1 cellular context compared by ENCODE assay signal in genomic region chr4:84384801-84385582, GRCh38.
TF ChIP-seq lines count a peak whose summit lies in the region.

No MANE protein-coding gene starts in this region.

TF ChIP-seq in GM23338, 12 proteins besides CTCF, POLR2A, EP300 and RAD21 (continued from another document):
- TF ChIP-seq, protein P1, sequence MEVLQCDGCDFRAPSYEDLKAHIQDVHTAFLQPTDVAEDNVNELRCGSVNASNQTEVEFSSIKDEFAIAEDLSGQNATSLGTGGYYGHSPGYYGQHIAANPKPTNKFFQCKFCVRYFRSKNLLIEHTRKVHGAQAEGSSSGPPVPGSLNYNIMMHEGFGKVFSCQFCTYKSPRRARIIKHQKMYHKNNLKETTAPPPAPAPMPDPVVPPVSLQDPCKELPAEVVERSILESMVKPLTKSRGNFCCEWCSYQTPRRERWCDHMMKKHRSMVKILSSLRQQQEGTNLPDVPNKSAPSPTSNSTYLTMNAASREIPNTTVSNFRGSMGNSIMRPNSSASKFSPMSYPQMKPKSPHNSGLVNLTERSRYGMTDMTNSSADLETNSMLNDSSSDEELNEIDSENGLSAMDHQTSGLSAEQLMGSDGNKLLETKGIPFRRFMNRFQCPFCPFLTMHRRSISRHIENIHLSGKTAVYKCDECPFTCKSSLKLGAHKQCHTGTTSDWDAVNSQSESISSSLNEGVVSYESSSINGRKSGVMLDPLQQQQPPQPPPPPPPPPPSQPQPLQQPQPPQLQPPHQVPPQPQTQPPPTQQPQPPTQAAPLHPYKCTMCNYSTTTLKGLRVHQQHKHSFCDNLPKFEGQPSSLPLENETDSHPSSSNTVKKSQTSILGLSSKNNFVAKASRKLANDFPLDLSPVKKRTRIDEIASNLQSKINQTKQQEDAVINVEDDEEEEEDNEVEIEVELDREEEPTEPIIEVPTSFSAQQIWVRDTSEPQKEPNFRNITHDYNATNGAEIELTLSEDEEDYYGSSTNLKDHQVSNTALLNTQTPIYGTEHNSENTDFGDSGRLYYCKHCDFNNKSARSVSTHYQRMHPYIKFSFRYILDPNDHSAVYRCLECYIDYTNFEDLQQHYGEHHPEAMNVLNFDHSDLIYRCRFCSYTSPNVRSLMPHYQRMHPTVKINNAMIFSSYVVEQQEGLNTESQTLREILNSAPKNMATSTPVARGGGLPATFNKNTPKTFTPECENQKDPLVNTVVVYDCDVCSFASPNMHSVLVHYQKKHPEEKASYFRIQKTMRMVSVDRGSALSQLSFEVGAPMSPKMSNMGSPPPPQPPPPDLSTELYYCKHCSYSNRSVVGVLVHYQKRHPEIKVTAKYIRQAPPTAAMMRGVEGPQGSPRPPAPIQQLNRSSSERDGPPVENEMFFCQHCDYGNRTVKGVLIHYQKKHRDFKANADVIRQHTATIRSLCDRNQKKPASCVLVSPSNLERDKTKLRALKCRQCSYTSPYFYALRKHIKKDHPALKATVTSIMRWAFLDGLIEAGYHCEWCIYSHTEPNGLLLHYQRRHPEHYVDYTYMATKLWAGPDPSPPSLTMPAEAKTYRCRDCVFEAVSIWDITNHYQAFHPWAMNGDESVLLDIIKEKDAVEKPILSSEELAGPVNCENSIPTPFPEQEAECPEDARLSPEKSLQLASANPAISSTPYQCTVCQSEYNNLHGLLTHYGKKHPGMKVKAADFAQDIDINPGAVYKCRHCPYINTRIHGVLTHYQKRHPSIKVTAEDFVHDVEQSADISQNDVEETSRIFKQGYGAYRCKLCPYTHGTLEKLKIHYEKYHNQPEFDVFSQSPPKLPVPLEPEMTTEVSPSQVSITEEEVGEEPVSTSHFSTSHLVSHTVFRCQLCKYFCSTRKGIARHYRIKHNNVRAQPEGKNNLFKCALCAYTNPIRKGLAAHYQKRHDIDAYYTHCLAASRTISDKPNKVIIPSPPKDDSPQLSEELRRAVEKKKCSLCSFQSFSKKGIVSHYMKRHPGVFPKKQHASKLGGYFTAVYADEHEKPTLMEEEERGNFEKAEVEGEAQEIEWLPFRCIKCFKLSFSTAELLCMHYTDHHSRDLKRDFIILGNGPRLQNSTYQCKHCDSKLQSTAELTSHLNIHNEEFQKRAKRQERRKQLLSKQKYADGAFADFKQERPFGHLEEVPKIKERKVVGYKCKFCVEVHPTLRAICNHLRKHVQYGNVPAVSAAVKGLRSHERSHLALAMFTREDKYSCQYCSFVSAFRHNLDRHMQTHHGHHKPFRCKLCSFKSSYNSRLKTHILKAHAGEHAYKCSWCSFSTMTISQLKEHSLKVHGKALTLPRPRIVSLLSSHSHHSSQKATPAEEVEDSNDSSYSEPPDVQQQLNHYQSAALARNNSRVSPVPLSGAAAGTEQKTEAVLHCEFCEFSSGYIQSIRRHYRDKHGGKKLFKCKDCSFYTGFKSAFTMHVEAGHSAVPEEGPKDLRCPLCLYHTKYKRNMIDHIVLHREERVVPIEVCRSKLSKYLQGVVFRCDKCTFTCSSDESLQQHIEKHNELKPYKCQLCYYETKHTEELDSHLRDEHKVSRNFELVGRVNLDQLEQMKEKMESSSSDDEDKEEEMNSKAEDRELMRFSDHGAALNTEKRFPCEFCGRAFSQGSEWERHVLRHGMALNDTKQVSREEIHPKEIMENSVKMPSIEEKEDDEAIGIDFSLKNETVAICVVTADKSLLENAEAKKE (CRISPR knock-in tag; IDR thresholded peaks at IDR 0.05) = no peak
- TF ChIP-seq CREB1 (CRISPR knock-in tag; IDR thresholded peaks at IDR 0.05; ENCODE audit: low read depth) (no peak), REST (IDR thresholded peaks at IDR 0.05; ENCODE audit: unreplicated experiment) (no peak), EZH2phosphoT487 (IDR thresholded peaks at IDR 0.05; ENCODE audit: unreplicated experiment) (no peak), POLR2AphosphoS5 (IDR thresholded peaks at IDR 0.05; ENCODE audit: low read depth) (no peak), NANOG (IDR thresholded peaks at IDR 0.05; ENCODE audit: borderline replicate concordance) (no peak), STAT1 (IDR thresholded peaks at IDR 0.05; ENCODE audit: unreplicated experiment) (no peak), JUNB (IDR thresholded peaks at IDR 0.05; ENCODE audit: unreplicated experiment) (no peak)
- TF ChIP-seq, protein P2, sequence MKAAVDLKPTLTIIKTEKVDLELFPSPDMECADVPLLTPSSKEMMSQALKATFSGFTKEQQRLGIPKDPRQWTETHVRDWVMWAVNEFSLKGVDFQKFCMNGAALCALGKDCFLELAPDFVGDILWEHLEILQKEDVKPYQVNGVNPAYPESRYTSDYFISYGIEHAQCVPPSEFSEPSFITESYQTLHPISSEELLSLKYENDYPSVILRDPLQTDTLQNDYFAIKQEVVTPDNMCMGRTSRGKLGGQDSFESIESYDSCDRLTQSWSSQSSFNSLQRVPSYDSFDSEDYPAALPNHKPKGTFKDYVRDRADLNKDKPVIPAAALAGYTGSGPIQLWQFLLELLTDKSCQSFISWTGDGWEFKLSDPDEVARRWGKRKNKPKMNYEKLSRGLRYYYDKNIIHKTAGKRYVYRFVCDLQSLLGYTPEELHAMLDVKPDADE (IDR thresholded peaks at IDR 0.05) = no peak
TF ChIP-seq in GM23338: peak in this region for 0.
